In genomic region chr6:31862344-31863235, GRCh38 we compare ENCODE assay signal across 8 cellular contexts. TPM values are rescaled to one million over a fixed set of nuclear protein-coding genes. Genes with fewer than 3 reads are reported as not detected.
DNase-seq lines count a peak whose midpoint lies in the region; ATAC-seq and TF ChIP-seq lines count a peak whose summit lies in the region.

TSS of gene NEU1 (minus strand) at chr6:31862821. CDS start at chr6:31862776, 45 bp downstream.

- peak; percentile 59 for TF ChIP-seq EP300 in ovary (IDR thresholded peaks at IDR 0.05)

- H3K27me3 Mint-ChIP-seq in activated naive CD8-positive, alpha-beta T cell treated with anti-CD3 and anti-CD28 coated beads, Interleukin-2, amount 50 U/mL, for 24 hours: peaks cover 3% of the 10 kb centered on the region

- peak within 1 kb of the TSS; percentile 90 for H3K4me3 Mint-ChIP-seq in activated naive CD8-positive, alpha-beta T cell treated with anti-CD3 and anti-CD28 coated beads, Interleukin-2, amount 50 U/mL, for 24 hours

- H3K4me1 ChIP-seq in ovary (ENCODE audit: insufficient read depth) (peaks cover 4% of the 10 kb centered on the region), thyroid gland (peaks cover 17 to 22% of the 10 kb centered on the region in 2 donors)

- intact Hi-C loops in Right ventricle myocardium inferior (cut with DNase I) (loop anchor here (10.0 kb wide), 1 partner anchor 178 kb away; the partner anchor contains the start of gene LY6G5C), ovary (cut with DNase I) (loop anchor here in 2 of 4 donors (10.0 kb wide), 1 partner anchor 178 kb away; the partner anchor contains the start of gene LY6G5C (in 2 of the 2)), thyroid gland (cut with DNase I) (loop anchor here (5.0 kb wide), 1 partner anchor 35 kb away; the partner anchor contains the start of gene EHMT2)

- H3K27ac ChIP-seq in ovary: peak within 1 kb of the TSS; percentile 65 to 70
- H3K27ac ChIP-seq in thyroid gland: peak within 1 kb of the TSS; percentile 55 to 90 (median 87)

- H3K4me1 Mint-ChIP-seq in activated naive CD8-positive, alpha-beta T cell treated with anti-CD3 and anti-CD28 coated beads, Interleukin-2, amount 50 U/mL, for 24 hours: peaks cover 38% of the 10 kb centered on the region

- peak within 1 kb of the TSS; percentile 86 for H3K4me3 ChIP-seq in GM12865 (ENCODE audit: low read depth, low read length)
- H3K4me3 ChIP-seq in ovary: peak within 1 kb of the TSS; percentile 53
- peak within 1 kb of the TSS; percentile 38 to 66 (median 65) for H3K4me3 ChIP-seq in thyroid gland (replicated peaks in 1 of 3)

- peak; percentile 92 for ATAC-seq in HG02763 (IDR thresholded peaks at IDR 0.05; ENCODE audit: unreplicated experiment)
- ATAC-seq in activated naive CD8-positive, alpha-beta T cell treated with anti-CD3 and anti-CD28 coated beads, Interleukin-2, amount 50 U/mL, for 24 hours: peak; percentile 96
- ATAC-seq in Right ventricle myocardium inferior: peak; percentile 98

- H3K27ac Mint-ChIP-seq in activated naive CD8-positive, alpha-beta T cell treated with anti-CD3 and anti-CD28 coated beads, Interleukin-2, amount 50 U/mL, for 24 hours: peak within 1 kb of the TSS; percentile 96

- TF ChIP-seq CTCF in GM12865 (IDR thresholded peaks at IDR 0.05; ENCODE audit: insufficient read depth, low read depth, low read length, missing control alignments): no peak
- TF ChIP-seq CTCF in ovary (IDR thresholded peaks at IDR 0.05): no peak
- peak in 1 of 6 experiments; percentile 13 for TF ChIP-seq CTCF in thyroid gland (IDR thresholded peaks at IDR 0.05)

- DNase-seq in GM12865 (ENCODE audit: low read depth) (peak; percentile 100), NCI-H1417 treated with DMSO at 0.1 percent for 48 hours (lab: John Stamatoyannopoulos, UW) (peak; percentile 97), SW480 (ENCODE audit: low spot score) (peak; percentile 99), Right ventricle myocardium inferior (ENCODE audit: missing footprints) (peak; percentile 100), ovary (peak; percentile 98 to 100 (median 99)), thyroid gland (peak; percentile 100)
- peak; percentile 98 for DNase-seq in activated naive CD8-positive, alpha-beta T cell treated with anti-CD3 and anti-CD28 coated beads, Interleukin-2, amount 50 U/mL, for 24 hours

- TF ChIP-seq POLR2A in ovary (IDR thresholded peaks at IDR 0.05) (peak; percentile 97), thyroid gland (IDR thresholded peaks at IDR 0.05) (peak; percentile 64 to 98)

- H3K27me3 ChIP-seq in ovary (no peaks in the 10 kb centered on the region), thyroid gland (no peaks in the 10 kb centered on the region)

- no peaks in the 10 kb centered on the region for H3K36me3 ChIP-seq in ovary
- H3K36me3 ChIP-seq in thyroid gland: peaks cover 14 to 23% of the 10 kb centered on the region in 2 donors

- H3K36me3 Mint-ChIP-seq in activated naive CD8-positive, alpha-beta T cell treated with anti-CD3 and anti-CD28 coated beads, Interleukin-2, amount 50 U/mL, for 24 hours (ENCODE audit: low read depth): peaks cover 6% of the 10 kb centered on the region

- 0 to 1% (median 1%) methylated on average over 54 to 64 of the region's 64 CpGs for WGBS in ovary, 3 donors
- 1% methylated on average over 52 of the region's 64 CpGs for WGBS in thyroid gland, 2 donors

- H3K9me3 ChIP-seq in ovary (no peaks in the 10 kb centered on the region), thyroid gland (no peaks in the 10 kb centered on the region)

- no peaks in the 10 kb centered on the region for H3K9me3 Mint-ChIP-seq in activated naive CD8-positive, alpha-beta T cell treated with anti-CD3 and anti-CD28 coated beads, Interleukin-2, amount 50 U/mL, for 24 hours

RNA-seq across cellular contexts. Expression of gene NEU1, which starts in this region (rescaled TPM):
- total RNA-seq in Right ventricle myocardium inferior (25.6 TPM), ovary (10 to 100 TPM; 23.7 to 35.7 (median 28.2) TPM), thyroid gland (10 to 100 TPM; 54.4 to 98.1 (median 65.9) TPM)
- 10 to 100 TPM; 26.3 to 61.1 TPM for polyA plus RNA-seq in ovary

Comparison
In these comparisons a context has a peak if more than half of its experiments do, and no peak if none do; other contexts are left out.
1. Peak in every context shown above with its lines: DNase-seq, ATAC-seq, H3K4me3 ChIP-seq and H3K27ac ChIP-seq.